Comparison of ENCODE assay signal across 11 cellular contexts in genomic region chr1:197464039-197464438, GRCh38.
A peak's percentile ranks its signal among the peaks of the same experiment; 100 is the strongest.
DNase-seq lines count a peak whose midpoint lies in the region; ATAC-seq and TF ChIP-seq lines count a peak whose summit lies in the region.
"Had no signal": no experiment of that assay in that cellular context is flagged by ENCODE, and none has a peak within 500 bp of the region (broad histone marks: within the 10 kb centered on the region; RNA-seq: fewer than 3 reads in every experiment).

No MANE protein-coding gene starts in this region.

- H3K4me3 ChIP-seq in AG09309 (ENCODE audit: control insufficient read depth, low read depth, low read length) = no peak overlapping the region
- H3K4me3 ChIP-seq in esophagus muscularis mucosa = no peak overlapping the region

- H3K4me1 ChIP-seq in esophagus muscularis mucosa = peaks cover 0 to 16% (median 4%) of the 10 kb centered on the region in 4 donors

- peak overlapping the region; percentile 20 to 69 (median 44) for H3K27ac ChIP-seq in esophagus muscularis mucosa (replicated peaks in 1 of 4)

- H3K4me1 Mint-ChIP-seq in nephron = peaks cover 35% of the 10 kb centered on the region

- intact Hi-C loops in esophagus muscularis mucosa (cut with DNase I) = no loop called here

- 16% methylated on average over 7 of the region's 7 CpGs for WGBS in esophagus muscularis mucosa

- ATAC-seq in HG03571 (IDR thresholded peaks at IDR 0.05; ENCODE audit: unreplicated experiment) = no peak
- ATAC-seq: natural killer cell had no signal

- H3K27ac Mint-ChIP-seq in nephron = peak overlapping the region; percentile 92 to 97 (median 92)
- H3K27ac Mint-ChIP-seq: endodermal cell, natural killer cell had no signal

- no peak for TF ChIP-seq POLR2A in esophagus muscularis mucosa (IDR thresholded peaks at IDR 0.05; ENCODE audit: low read depth)

- DNase-seq in AG09309 (ENCODE audit: low read depth) (peak; percentile 58), NCI-H2081 treated with DMSO at 0.1 percent for 48 hours (lab: John Stamatoyannopoulos, UW) (peak; percentile 50), esophagus muscularis mucosa (ENCODE audit: extremely low spot score) (no peak), HPDE6-E6E7 (ENCODE audit: extremely low spot score) (no peak), H4 (ENCODE audit: low spot score) (no peak)
- no peak for DNase-seq in stimulated activated naive CD4-positive, alpha-beta T cell (lab: John Stamatoyannopoulos, UW)
- DNase-seq: endodermal cell, natural killer cell, OCI-M1 had no signal

- no peaks in the 10 kb centered on the region for H3K9me3 ChIP-seq in esophagus muscularis mucosa

- no peak for TF ChIP-seq EP300 in esophagus muscularis mucosa (IDR thresholded peaks at IDR 0.05)

- no peaks in the 10 kb centered on the region for H3K27me3 ChIP-seq in esophagus muscularis mucosa

- no peaks in the 10 kb centered on the region for H3K27me3 Mint-ChIP-seq in nephron (ENCODE audit: low read depth)

- H3K9me3 Mint-ChIP-seq in nephron = no peaks in the 10 kb centered on the region
- H3K9me3 Mint-ChIP-seq: endodermal cell, natural killer cell had no signal

- no peaks in the 10 kb centered on the region for H3K36me3 ChIP-seq in esophagus muscularis mucosa

- H3K4me3 Mint-ChIP-seq in nephron = peak overlapping the region in 1 of 3 experiments; percentile 22
- H3K4me3 Mint-ChIP-seq: endodermal cell, natural killer cell had no signal

- no peaks in the 10 kb centered on the region for H3K36me3 Mint-ChIP-seq in nephron (ENCODE audit: low read depth)
- H3K36me3 Mint-ChIP-seq: natural killer cell had no signal

- no peak for TF ChIP-seq CTCF in AG09309 (IDR thresholded peaks at IDR 0.05; ENCODE audit: control insufficient read depth, insufficient read depth, low read depth, low read length, missing control alignments)
- TF ChIP-seq CTCF in esophagus muscularis mucosa (IDR thresholded peaks at IDR 0.05) = no peak
- TF ChIP-seq CTCF in nephron (IDR thresholded peaks at IDR 0.05; ENCODE audit: unreplicated experiment in 3 of 3) = no peak

Comparison
In these comparisons a context has a peak if more than half of its experiments do, and no peak if none do; other contexts are left out.
1. DNase-seq: peak in AG09309 (single experiment) and NCI-H2081 treated with DMSO at 0.1 percent for 48 hours (single experiment); none in esophagus muscularis mucosa (single experiment), HPDE6-E6E7 (single experiment), stimulated activated naive CD4-positive, alpha-beta T cell (0 of 6) and H4 (single experiment).